ENCODE assay signal across 9 cellular contexts in genomic region chr12:124388038-124388676, GRCh38.
A peak's percentile ranks its signal among the peaks of the same experiment; 100 is the strongest.
DNase-seq lines count a peak whose midpoint lies in the region; ATAC-seq and TF ChIP-seq lines count a peak whose summit lies in the region.
"Had no signal": no experiment of that assay in that cellular context is flagged by ENCODE, and none has a peak within 500 bp of the region (broad histone marks: within the 10 kb centered on the region; RNA-seq: fewer than 3 reads in every experiment).

No MANE protein-coding gene starts in this region.

- H3K27ac ChIP-seq in gastroesophageal sphincter (peak overlapping the region; percentile 90 to 98 (median 94)), gastrocnemius medialis (peak overlapping the region; percentile 93 to 98 (median 96))

- H3K4me3 ChIP-seq in WI38 (ENCODE audit: low read depth, low read length) = peak overlapping the region; percentile 90
- H3K4me3 ChIP-seq in gastroesophageal sphincter = peak overlapping the region; percentile 34 to 63
- H3K4me3 ChIP-seq in gastrocnemius medialis = peak overlapping the region; percentile 56 to 86 (median 72)

- TF ChIP-seq CTCF in WI38 (IDR thresholded peaks at IDR 0.05; ENCODE audit: low read depth, low read length) = no peak
- TF ChIP-seq CTCF in gastroesophageal sphincter (IDR thresholded peaks at IDR 0.05) = no peak
- no peak for TF ChIP-seq CTCF in gastrocnemius medialis (IDR thresholded peaks at IDR 0.05 in 4 of 5, conservative IDR thresholded peaks at IDR 0.05 in 1 of 5)

- no peak for TF ChIP-seq POLR2A in gastroesophageal sphincter (IDR thresholded peaks at IDR 0.05)
- TF ChIP-seq POLR2A in gastrocnemius medialis (IDR thresholded peaks at IDR 0.05) = no peak

- ATAC-seq in gastroesophageal sphincter = no peak
- ATAC-seq in gastrocnemius medialis = peak; percentile 9 to 10
- ATAC-seq in GM19467 (IDR thresholded peaks at IDR 0.05; ENCODE audit: unreplicated experiment) = no peak

- no peaks in the 10 kb centered on the region for H3K27me3 ChIP-seq in gastroesophageal sphincter
- H3K27me3 ChIP-seq in gastrocnemius medialis = no peaks in the 10 kb centered on the region

- H3K36me3 ChIP-seq in gastroesophageal sphincter (peaks cover 0 to 30% of the 10 kb centered on the region in 2 donors), gastrocnemius medialis (peaks cover 0 to 11% of the 10 kb centered on the region in 2 donors)

- in situ Hi-C loops in gastrocnemius medialis (cut with MboI; ENCODE audit: low sequenced_read_pairs in 4 of 4) = loop anchor here in 1 of 4 donors (25.0 kb wide), 1 partner anchor 124 kb away; no protein-coding TSS in a partner anchor

- DNase-seq in Daoy (ENCODE audit: low read depth) = peak; percentile 21
- DNase-seq in gastrocnemius medialis = no peak
- DNase-seq in NCI-H526 (lab: John Stamatoyannopoulos, UW) = no peak
- no peak for DNase-seq in DMS153 treated with DMSO at 0.1 percent for 48 hours (lab: John Stamatoyannopoulos, UW; ENCODE audit: unreplicated experiment)
- DNase-seq in cerebellar cortex (ENCODE audit: low spot score) = no peak
- DNase-seq: NK-92 treated with Interleukin-12 subunit alpha and Interleukin-12 subunit beta, amount 100 ng/mL, for 24 hours had no signal

- no peaks in the 10 kb centered on the region for H3K9me3 ChIP-seq in gastroesophageal sphincter
- no peaks in the 10 kb centered on the region for H3K9me3 ChIP-seq in gastrocnemius medialis

- intact Hi-C loops in gastrocnemius medialis (cut with DNase I; ENCODE audit: low total_unique reads) = loop anchor here (2.0 to 5.0 kb wide), 2 partner anchors 121 to 179 kb away; partner anchors contain the start of gene NCOR2

- WGBS in gastroesophageal sphincter (ENCODE audit: low coverage in 1 of 2), 2 donors = 24% methylated on average over 3 of the region's 15 CpGs; no CpG with 5 or more reads in 1 of the 2 donors

- TF ChIP-seq EP300 in gastroesophageal sphincter (IDR thresholded peaks at IDR 0.05) = no peak

- H3K4me1 ChIP-seq in gastroesophageal sphincter (peaks cover 7 to 99% (median 67%) of the 10 kb centered on the region in 3 donors), gastrocnemius medialis (peaks cover 73 to 78% of the 10 kb centered on the region in 2 donors)

Comparison
In these comparisons a context has a peak if more than half of its experiments do, and no peak if none do; other contexts are left out.
1. ATAC-seq: peak in gastrocnemius medialis (2 of 2); none in gastroesophageal sphincter (single experiment) and GM19467 (single experiment).
2. Peak in every context shown above with its lines, with median percentiles within 50 percentile points of each other: H3K4me3 ChIP-seq.